In the genomic region with DNA sequence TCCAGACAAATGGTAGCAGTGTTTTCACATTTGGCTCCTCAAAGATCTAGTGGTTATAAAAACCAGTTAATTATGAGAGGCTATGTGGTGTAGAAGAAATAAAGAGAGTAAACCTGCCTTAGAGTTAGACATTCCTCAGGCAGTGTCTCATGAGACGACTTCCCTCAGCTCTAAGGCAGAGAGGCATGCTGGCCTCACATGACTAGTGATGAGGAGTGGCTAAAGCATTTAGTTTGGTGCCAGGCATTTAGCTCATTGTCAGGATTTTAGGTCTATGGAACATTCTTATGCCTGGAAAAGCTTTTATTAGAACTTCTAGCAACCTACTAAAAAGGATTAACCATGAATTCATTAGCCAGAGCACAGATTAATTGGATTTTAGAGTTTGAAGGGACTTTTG, we compare ENCODE assay signal across 1 cellular context.
TF ChIP-seq lines count a peak whose summit lies in the region.

No MANE protein-coding gene starts in this region.

TF ChIP-seq in H1, 55 proteins besides CTCF, POLR2A, EP300 and RAD21 (continued from another document):
- TF ChIP-seq, protein P1, sequence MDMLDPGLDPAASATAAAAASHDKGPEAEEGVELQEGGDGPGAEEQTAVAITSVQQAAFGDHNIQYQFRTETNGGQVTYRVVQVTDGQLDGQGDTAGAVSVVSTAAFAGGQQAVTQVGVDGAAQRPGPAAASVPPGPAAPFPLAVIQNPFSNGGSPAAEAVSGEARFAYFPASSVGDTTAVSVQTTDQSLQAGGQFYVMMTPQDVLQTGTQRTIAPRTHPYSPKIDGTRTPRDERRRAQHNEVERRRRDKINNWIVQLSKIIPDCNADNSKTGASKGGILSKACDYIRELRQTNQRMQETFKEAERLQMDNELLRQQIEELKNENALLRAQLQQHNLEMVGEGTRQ (IDR thresholded peaks at IDR 0.05; ENCODE audit: low read length): no peak
- TF ChIP-seq TCF12 (IDR thresholded peaks at IDR 0.05; ENCODE audit: low read depth, low read length): no peak
TF ChIP-seq in H1: peak in this region for 0.
